ENCODE assay signal across 24 cellular contexts in the genomic region with DNA sequence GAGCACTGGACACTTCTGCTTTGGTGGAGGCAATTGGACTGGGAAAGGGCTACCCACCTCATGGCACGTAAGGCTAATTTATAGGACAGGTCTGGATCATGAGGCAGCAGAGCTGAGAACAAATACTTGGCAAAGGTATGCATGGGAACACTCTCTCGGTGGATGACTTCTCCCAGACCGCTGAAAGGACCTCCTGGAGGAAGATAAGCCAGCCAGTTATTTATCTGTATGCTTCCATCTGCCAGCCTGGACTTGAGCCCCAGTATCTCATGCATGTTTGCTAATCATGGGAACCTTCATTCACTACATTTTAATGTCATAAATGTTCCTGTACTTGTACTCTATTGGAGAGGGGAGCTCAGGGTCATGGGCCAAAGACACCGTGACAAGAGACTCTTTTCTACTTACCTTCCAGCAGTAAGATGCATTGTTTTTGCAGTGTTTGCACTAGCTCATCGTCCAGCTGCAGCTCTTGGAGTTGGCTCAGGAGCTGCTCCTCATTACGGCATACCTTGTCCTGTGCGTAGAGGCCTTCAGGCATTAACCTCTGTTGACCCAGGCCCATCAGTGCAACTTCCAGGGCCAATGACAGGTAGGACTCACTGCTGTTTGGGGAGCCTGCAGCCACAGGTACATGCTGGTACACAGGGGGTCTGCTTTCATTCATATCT. TPM values are rescaled to one million over a fixed set of nuclear protein-coding genes. Genes with fewer than 3 reads are reported as not detected.
DNase-seq lines count a peak whose midpoint lies in the region; ATAC-seq, FAIRE-seq and TF ChIP-seq lines count a peak whose summit lies in the region.
"Had no signal": no experiment of that assay in that cellular context is flagged by ENCODE, and none has a peak within 500 bp of the region (broad histone marks: within the 10 kb centered on the region; RNA-seq: fewer than 3 reads in every experiment).

No MANE protein-coding gene starts in this region.

- H3K4me3 ChIP-seq in HepG2 (replicated peaks in 1 of 3; ENCODE audit: insufficient read depth in 1 of 3, low read depth in 2 of 3, low read length in 3 of 3) = no peak overlapping the region
- no peak overlapping the region for H3K4me3 ChIP-seq in right lobe of liver
- H3K4me3 ChIP-seq in upper lobe of right lung = no peak overlapping the region
- H3K4me3 ChIP-seq: GM23338, MG63, SK-N-MC had no signal

- ATAC-seq in HepG2 = no peak
- no peak for ATAC-seq in right lobe of liver
- no peak for ATAC-seq in upper lobe of right lung
- no peak for ATAC-seq in GM21723 (IDR thresholded peaks at IDR 0.05; ENCODE audit: unreplicated experiment)
- no peak for ATAC-seq in HG03442 (IDR thresholded peaks at IDR 0.05; ENCODE audit: unreplicated experiment)
- ATAC-seq: GM23338 had no signal

- WGBS in HepG2 (ENCODE audit: low lambda C conversion rate) = 91% methylated on average over 6 of the region's 7 CpGs
- WGBS in right lobe of liver (ENCODE audit: insufficient coverage, low coverage, low lambda C conversion rate, missing lambda C conversion rate) = 72% methylated on average over 4 of the region's 7 CpGs

- no peaks in the 10 kb centered on the region for H4K20me1 ChIP-seq in HepG2 (ENCODE audit: insufficient read depth, low read length)

- TF ChIP-seq EP300 in HepG2 (IDR thresholded peaks at IDR 0.05; ENCODE audit: low read depth in 2 of 2, low read length in 2 of 2) = no peak
- TF ChIP-seq EP300 in HepG2 (CRISPR knock-in tag; IDR thresholded peaks at IDR 0.05; ENCODE audit: borderline replicate concordance) = no peak

- in situ Hi-C loops in HepG2 (cut with HindIII; ENCODE audit: extremely low pct_ligation_motif_present, low pct_unique_long_range_greater_than_20kb) = no loop called here

- TF ChIP-seq POLR2A in HepG2 (IDR thresholded peaks at IDR 0.05; ENCODE audit: insufficient read depth in 1 of 2, low read depth in 2 of 2, low read length in 2 of 2) = no peak
- TF ChIP-seq POLR2A in right lobe of liver (IDR thresholded peaks at IDR 0.05) = no peak

- H3K36me3 ChIP-seq in HepG2 (replicated peaks in 1 of 2; ENCODE audit: control insufficient read depth in 1 of 2, insufficient read depth in 2 of 2, low read length in 2 of 2) (peaks cover 11 to 31% of the 10 kb centered on the region in 2 experiments; a peak in 4 of 5 replicates), right lobe of liver (no peaks in the 10 kb centered on the region), upper lobe of right lung (peaks cover 3% of the 10 kb centered on the region)
- H3K36me3 ChIP-seq: MG63 had no signal

- DNase-seq in HepG2 (ENCODE audit: low spot score) = no peak
- no peak for DNase-seq in right lobe of liver
- DNase-seq in OCI-M1 (lab: John Stamatoyannopoulos, UW) = peak; percentile 81
- peak; percentile 24 to 55 for DNase-seq in cerebellar nuclear complex (lab: John Stamatoyannopoulos, UW)
- DNase-seq in iPS-NIHi7 (ENCODE audit: extremely low spot score) = no peak
- no peak for DNase-seq in upper lobe of right lung
- DNase-seq: CD4-positive, alpha-beta T cell; DND-41; HCEC 1CT; IMR-90; Kasumi-1; MG63; NCI-H1048; NCI-H1436; NCI-H2081; NCI-H2171 treated with DMSO at 0.1 percent for 48 hours; NCI-H446; SHP77 had no signal

- no peak for FAIRE-seq in HepG2 (lab: Jason Lieb, UNC)
- FAIRE-seq: A204.1, G401.6 had no signal

- H3K27me3 ChIP-seq in HepG2 (ENCODE audit: control insufficient read depth in 1 of 2, insufficient read depth in 2 of 2, low read length in 2 of 2) = no peaks in the 10 kb centered on the region
- no peaks in the 10 kb centered on the region for H3K27me3 ChIP-seq in right lobe of liver
- no peaks in the 10 kb centered on the region for H3K27me3 ChIP-seq in upper lobe of right lung
- H3K27me3 ChIP-seq: MG63 had no signal

- intact Hi-C loops in HepG2 (cut with micrococcal nuclease; ENCODE audit: unreplicated experiment) (no loop called here), right lobe of liver (cut with DNase I) (no loop called here), upper lobe of right lung (cut with DNase I) (no loop called here)

- H3K9me3 ChIP-seq in HepG2 (ENCODE audit: low read length) (no peaks in the 10 kb centered on the region), right lobe of liver (no peaks in the 10 kb centered on the region), upper lobe of right lung (no peaks in the 10 kb centered on the region)
- H3K9me3 ChIP-seq: MG63 had no signal

- no peak overlapping the region for H3K27ac ChIP-seq in HepG2 (ENCODE audit: extremely low read length, insufficient read depth, low read length)
- H3K27ac ChIP-seq in right lobe of liver = no peak overlapping the region
- H3K27ac ChIP-seq in upper lobe of right lung = no peak overlapping the region
- H3K27ac ChIP-seq: SK-N-MC had no signal

- H3K79me2 ChIP-seq in HepG2 (ENCODE audit: insufficient read depth, low read length) = no peaks in the 10 kb centered on the region

- CTCF ChIA-PET in HepG2 (lab: Yijun Ruan, JAX; ENCODE audit: low intra/inter-chr PET ratio, low total read pairs) = no interaction called here

- POLR2A ChIA-PET in HepG2 (lab: Yijun Ruan, JAX) = no interaction called here

- no peak overlapping the region for H3K9ac ChIP-seq in HepG2 (ENCODE audit: insufficient read depth, low read depth, low read length)

- BruUV-seq in HepG2 (replicated peaks; lab: Mats Ljungman, UMichigan) = no TSS peak

- no peak for TF ChIP-seq CTCF in HepG2 (CRISPR knock-in tag; IDR thresholded peaks at IDR 0.05)
- no peak for TF ChIP-seq CTCF in right lobe of liver (IDR thresholded peaks at IDR 0.05)
- TF ChIP-seq CTCF in upper lobe of right lung (IDR thresholded peaks at IDR 0.05) = no peak

- no peak overlapping the region for H2AFZ ChIP-seq in HepG2 (ENCODE audit: low read length)
- H2AFZ ChIP-seq: GM23338 had no signal

- no peak overlapping the region for H3K4me2 ChIP-seq in HepG2 (ENCODE audit: low read depth, low read length)
- H3K4me2 ChIP-seq: GM23338 had no signal

- no peak for TF ChIP-seq RAD21 in HepG2 (CRISPR knock-in tag; IDR thresholded peaks at IDR 0.05)

- H3K4me1 ChIP-seq in HepG2 (ENCODE audit: insufficient read depth, low read length) (peaks cover 15% of the 10 kb centered on the region), right lobe of liver (no peaks in the 10 kb centered on the region), upper lobe of right lung (no peaks in the 10 kb centered on the region)

RNA-seq across cellular contexts. Expression of gene UROD, which starts 23.7 kb away (rescaled TPM):
- total RNA-seq in HepG2 (2016; rRNA removed; fragmentation: Illumina TruSeq; extraction: Trizol) (171 and 243 TPM in 2 replicates), right lobe of liver (10 to 100 TPM; 57.8 to 92.8 (median 71.2) TPM), upper lobe of right lung (51.4 TPM)
- total RNA-seq in HepG2 (2016; cell fraction: cytosol; rRNA removed; fragmentation: Illumina TruSeq; extraction: Trizol; ENCODE audit: low read depth) = 52.3 and 57.9 TPM in 2 replicates
- 176 and 234 TPM in 2 replicates for total RNA-seq in HepG2 (2016; cell fraction: insoluble cytoplasmic fraction; rRNA removed; fragmentation: Illumina TruSeq; extraction: Trizol)
- total RNA-seq in HepG2 (2016; cell fraction: membrane; rRNA removed; fragmentation: Illumina TruSeq; extraction: Trizol) = 80.0 and 84.0 TPM in 2 replicates
- 104 and 109 TPM in 2 replicates for total RNA-seq in HepG2 (2016; cell fraction: nucleus; rRNA removed; fragmentation: Illumina TruSeq; extraction: Trizol)
- 162 and 172 TPM in 2 replicates for polyA plus RNA-seq in HepG2 (2011; rRNA removed)
- 149 and 186 TPM in 2 replicates for polyA plus RNA-seq in HepG2 (2011; cell fraction: cytosol; rRNA removed)
- polyA plus RNA-seq in HepG2 (2011; cell fraction: nucleus; rRNA removed) = 221 and 235 TPM in 2 replicates
- 54.1 and 58.6 TPM in 2 replicates for polyA plus RNA-seq in HepG2 (2012)
- polyA plus RNA-seq in HepG2 (2016; cell fraction: cytosol; fragmentation: Illumina TruSeq; extraction: Trizol; ENCODE audit: low read depth) = 54.0 and 55.9 TPM in 2 replicates
- 208 and 224 TPM in 2 replicates for polyA plus RNA-seq in HepG2 (2016; cell fraction: insoluble cytoplasmic fraction; fragmentation: Illumina TruSeq; extraction: Trizol; ENCODE audit: low read depth)
- polyA plus RNA-seq in HepG2 (2016; cell fraction: membrane; fragmentation: Illumina TruSeq; extraction: Trizol; ENCODE audit: low read depth) = 72.8 and 73.2 TPM in 2 replicates
- 178 and 190 TPM in 2 replicates for polyA plus RNA-seq in HepG2 (2016; cell fraction: nucleus; fragmentation: Illumina TruSeq; extraction: Trizol; ENCODE audit: insufficient read depth, low read depth)
- 175 and 194 TPM in 2 replicates for polyA minus RNA-seq in HepG2 (2011; rRNA and poly(A)+ RNA removed; ENCODE audit: low replicate concordance)
- 36.4 and 37.4 TPM in 2 replicates for polyA minus RNA-seq in HepG2 (2011; cell fraction: cytosol; rRNA and poly(A)+ RNA removed)
- polyA minus RNA-seq in HepG2 (2011; cell fraction: nucleus; rRNA and poly(A)+ RNA removed) = 48.0 and 55.0 TPM in 2 replicates

RNA-seq across cellular contexts. Expression of gene HECTD3, which starts 24.6 kb away (rescaled TPM):
- 16.2 and 18.6 TPM in 2 replicates for total RNA-seq in HepG2 (2016; rRNA removed; fragmentation: Illumina TruSeq; extraction: Trizol)
- 2.3 and 2.5 TPM in 2 replicates for total RNA-seq in HepG2 (2016; cell fraction: cytosol; rRNA removed; fragmentation: Illumina TruSeq; extraction: Trizol; ENCODE audit: low read depth)
- total RNA-seq in HepG2 (2016; cell fraction: insoluble cytoplasmic fraction; rRNA removed; fragmentation: Illumina TruSeq; extraction: Trizol) = 13.8 and 18.5 TPM in 2 replicates
- total RNA-seq in HepG2 (2016; cell fraction: membrane; rRNA removed; fragmentation: Illumina TruSeq; extraction: Trizol) = 4.6 and 6.4 TPM in 2 replicates
- total RNA-seq in HepG2 (2016; cell fraction: nucleus; rRNA removed; fragmentation: Illumina TruSeq; extraction: Trizol) = 14.0 and 15.5 TPM in 2 replicates
- 24.5 and 27.1 TPM in 2 replicates for polyA plus RNA-seq in HepG2 (2011; rRNA removed)
- 19.4 and 21.0 TPM in 2 replicates for polyA plus RNA-seq in HepG2 (2011; cell fraction: cytosol; rRNA removed)
- 86.2 and 90.2 TPM in 2 replicates for polyA plus RNA-seq in HepG2 (2011; cell fraction: nucleus; rRNA removed)
- 11.7 and 15.3 TPM in 2 replicates for polyA plus RNA-seq in HepG2 (2012)
- 1.4 and 1.9 TPM in 2 replicates for polyA plus RNA-seq in HepG2 (2016; cell fraction: cytosol; fragmentation: Illumina TruSeq; extraction: Trizol; ENCODE audit: low read depth)
- polyA plus RNA-seq in HepG2 (2016; cell fraction: insoluble cytoplasmic fraction; fragmentation: Illumina TruSeq; extraction: Trizol; ENCODE audit: low read depth) = 17.1 and 21.5 TPM in 2 replicates
- polyA plus RNA-seq in HepG2 (2016; cell fraction: membrane; fragmentation: Illumina TruSeq; extraction: Trizol; ENCODE audit: low read depth) = 4.6 and 6.1 TPM in 2 replicates
- 38.8 and 41.9 TPM in 2 replicates for polyA plus RNA-seq in HepG2 (2016; cell fraction: nucleus; fragmentation: Illumina TruSeq; extraction: Trizol; ENCODE audit: insufficient read depth, low read depth)
- 38.1 and 44.2 TPM in 2 replicates for polyA minus RNA-seq in HepG2 (2011; rRNA and poly(A)+ RNA removed; ENCODE audit: low replicate concordance)
- polyA minus RNA-seq in HepG2 (2011; cell fraction: cytosol; rRNA and poly(A)+ RNA removed) = 13.9 and 14.3 TPM in 2 replicates
- polyA minus RNA-seq in HepG2 (2011; cell fraction: nucleus; rRNA and poly(A)+ RNA removed) = 17.5 and 23.1 TPM in 2 replicates
- 10 to 100 TPM; 26.8 to 38.2 (median 29.1) TPM for total RNA-seq in right lobe of liver
- 43.6 TPM for total RNA-seq in upper lobe of right lung

RNA-seq across cellular contexts. Expression of gene EIF2B3, which starts 49.4 kb away (rescaled TPM):
- total RNA-seq in HepG2 (2016; rRNA removed; fragmentation: Illumina TruSeq; extraction: Trizol) (41.0 and 62.6 TPM in 2 replicates), right lobe of liver (10 to 100 TPM; 12.0 to 29.1 (median 17.2) TPM), upper lobe of right lung (22.6 TPM)
- total RNA-seq in HepG2 (2016; cell fraction: cytosol; rRNA removed; fragmentation: Illumina TruSeq; extraction: Trizol; ENCODE audit: low read depth) = 9.5 and 10.1 TPM in 2 replicates
- 39.3 and 67.7 TPM in 2 replicates for total RNA-seq in HepG2 (2016; cell fraction: insoluble cytoplasmic fraction; rRNA removed; fragmentation: Illumina TruSeq; extraction: Trizol)
- 13.5 and 13.7 TPM in 2 replicates for total RNA-seq in HepG2 (2016; cell fraction: membrane; rRNA removed; fragmentation: Illumina TruSeq; extraction: Trizol)
- total RNA-seq in HepG2 (2016; cell fraction: nucleus; rRNA removed; fragmentation: Illumina TruSeq; extraction: Trizol) = 24.8 and 30.1 TPM in 2 replicates
- 17.1 and 20.1 TPM in 2 replicates for polyA plus RNA-seq in HepG2 (2011; rRNA removed)
- polyA plus RNA-seq in HepG2 (2011; cell fraction: cytosol; rRNA removed) = 14.3 and 17.4 TPM in 2 replicates
- 4.6 and 6.5 TPM in 2 replicates for polyA plus RNA-seq in HepG2 (2011; cell fraction: nucleus; rRNA removed)
- polyA plus RNA-seq in HepG2 (2012) = 18.6 and 21.6 TPM in 2 replicates
- 5.6 and 5.8 TPM in 2 replicates for polyA plus RNA-seq in HepG2 (2016; cell fraction: cytosol; fragmentation: Illumina TruSeq; extraction: Trizol; ENCODE audit: low read depth)
- 51.1 and 52.1 TPM in 2 replicates for polyA plus RNA-seq in HepG2 (2016; cell fraction: insoluble cytoplasmic fraction; fragmentation: Illumina TruSeq; extraction: Trizol; ENCODE audit: low read depth)
- 6.7 and 6.9 TPM in 2 replicates for polyA plus RNA-seq in HepG2 (2016; cell fraction: membrane; fragmentation: Illumina TruSeq; extraction: Trizol; ENCODE audit: low read depth)
- polyA plus RNA-seq in HepG2 (2016; cell fraction: nucleus; fragmentation: Illumina TruSeq; extraction: Trizol; ENCODE audit: insufficient read depth, low read depth) = 14.3 and 17.5 TPM in 2 replicates
- 12.9 and 18.9 TPM in 2 replicates for polyA minus RNA-seq in HepG2 (2011; rRNA and poly(A)+ RNA removed; ENCODE audit: low replicate concordance)
- 8.2 and 12.9 TPM in 2 replicates for polyA minus RNA-seq in HepG2 (2011; cell fraction: cytosol; rRNA and poly(A)+ RNA removed)
- 24.9 and 35.5 TPM in 2 replicates for polyA minus RNA-seq in HepG2 (2011; cell fraction: nucleus; rRNA and poly(A)+ RNA removed)

Comparison
In these comparisons a context has a peak if more than half of its experiments do, and no peak if none do; other contexts are left out.
1. DNase-seq: peak in OCI-M1 (single experiment) and cerebellar nuclear complex (2 of 2); none in HepG2 (single experiment), right lobe of liver (0 of 3), iPS-NIHi7 (single experiment) and upper lobe of right lung (single experiment).